8 cellular contexts compared by ENCODE assay signal in genomic region chr5:141558150-141558549, GRCh38.
DNase-seq lines count a peak whose midpoint lies in the region; ATAC-seq, FAIRE-seq and TF ChIP-seq lines count a peak whose summit lies in the region.

No MANE protein-coding gene starts in this region.

- intact Hi-C loops in kidney (cut with DNase I), result no loop called here

- H3K9ac ChIP-seq in kidney (ENCODE audit: low read length in 2 of 2), result peak overlapping the region in 1 of 2 donors; percentile 42

- no peak overlapping the region for H3K4me3 Mint-ChIP-seq in activated naive CD8-positive, alpha-beta T cell
- no peak overlapping the region for H3K4me3 Mint-ChIP-seq in activated naive CD8-positive, alpha-beta T cell treated with anti-CD3 and anti-CD28 coated beads, Interleukin-2, amount 50 U/mL, for 24 hours
- H3K4me3 Mint-ChIP-seq in activated naive CD8-positive, alpha-beta T cell treated with anti-CD3 and anti-CD28 coated beads for 36 hours, result no peak overlapping the region
- peak overlapping the region; percentile 82 for H3K4me3 Mint-ChIP-seq in type B pancreatic cell

- H3K27me3 Mint-ChIP-seq in activated naive CD8-positive, alpha-beta T cell, result no peaks in the 10 kb centered on the region
- no peaks in the 10 kb centered on the region for H3K27me3 Mint-ChIP-seq in activated naive CD8-positive, alpha-beta T cell treated with anti-CD3 and anti-CD28 coated beads, Interleukin-2, amount 50 U/mL, for 24 hours
- H3K27me3 Mint-ChIP-seq in activated naive CD8-positive, alpha-beta T cell treated with anti-CD3 and anti-CD28 coated beads for 36 hours, result no peaks in the 10 kb centered on the region
- H3K27me3 Mint-ChIP-seq in type B pancreatic cell, result no peaks in the 10 kb centered on the region

- no peak for ATAC-seq in activated naive CD8-positive, alpha-beta T cell treated with anti-CD3 and anti-CD28 coated beads, Interleukin-2, amount 50 U/mL, for 24 hours
- ATAC-seq in GM19397 (IDR thresholded peaks at IDR 0.05; ENCODE audit: unreplicated experiment), result no peak

- H3K4me1 ChIP-seq in kidney (ENCODE audit: control insufficient read depth in 1 of 2, insufficient read depth in 1 of 2, low read depth in 1 of 2, low read length in 2 of 2), result peaks cover 5 to 6% of the 10 kb centered on the region in 2 donors

- H3K27ac Mint-ChIP-seq in activated naive CD8-positive, alpha-beta T cell, result peak overlapping the region; percentile 18
- no peak overlapping the region for H3K27ac Mint-ChIP-seq in activated naive CD8-positive, alpha-beta T cell treated with anti-CD3 and anti-CD28 coated beads, Interleukin-2, amount 50 U/mL, for 24 hours
- H3K27ac Mint-ChIP-seq in activated naive CD8-positive, alpha-beta T cell treated with anti-CD3 and anti-CD28 coated beads for 36 hours, result peak overlapping the region; percentile 31
- H3K27ac Mint-ChIP-seq in type B pancreatic cell, result peak overlapping the region; percentile 99

- peaks cover 26% of the 10 kb centered on the region for H3K4me1 Mint-ChIP-seq in activated naive CD8-positive, alpha-beta T cell (ENCODE audit: low read depth)
- peaks cover 15% of the 10 kb centered on the region for H3K4me1 Mint-ChIP-seq in activated naive CD8-positive, alpha-beta T cell treated with anti-CD3 and anti-CD28 coated beads, Interleukin-2, amount 50 U/mL, for 24 hours
- H3K4me1 Mint-ChIP-seq in activated naive CD8-positive, alpha-beta T cell treated with anti-CD3 and anti-CD28 coated beads for 36 hours, result peaks cover 18% of the 10 kb centered on the region
- H3K4me1 Mint-ChIP-seq in type B pancreatic cell (ENCODE audit: unreplicated experiment), result peaks cover 26% of the 10 kb centered on the region

- H3K27ac ChIP-seq in kidney (ENCODE audit: low read depth in 2 of 2, low read length in 2 of 2), result peak overlapping the region; percentile 77 to 79

- H3K36me3 ChIP-seq in kidney (ENCODE audit: control insufficient read depth in 1 of 2, insufficient read depth in 2 of 2, low read length in 2 of 2), result peaks cover 0 to 3% of the 10 kb centered on the region in 2 donors

- H3K9me3 Mint-ChIP-seq in activated naive CD8-positive, alpha-beta T cell (ENCODE audit: low read depth), result no peaks in the 10 kb centered on the region
- H3K9me3 Mint-ChIP-seq in activated naive CD8-positive, alpha-beta T cell treated with anti-CD3 and anti-CD28 coated beads, Interleukin-2, amount 50 U/mL, for 24 hours, result no peaks in the 10 kb centered on the region
- H3K9me3 Mint-ChIP-seq in activated naive CD8-positive, alpha-beta T cell treated with anti-CD3 and anti-CD28 coated beads for 36 hours, result no peaks in the 10 kb centered on the region
- H3K9me3 Mint-ChIP-seq in type B pancreatic cell, result peaks cover 7% of the 10 kb centered on the region

- H3K4me3 ChIP-seq in kidney (ENCODE audit: low read length in 2 of 2), result peak overlapping the region in 1 of 2 donors; percentile 58

- TF ChIP-seq CTCF in kidney (IDR thresholded peaks at IDR 0.05; ENCODE audit: borderline replicate concordance, extremely low read depth, insufficient read depth) (no peak), type B pancreatic cell (conservative IDR thresholded peaks at IDR 0.05) (peak; percentile 57)

- peaks cover 9% of the 10 kb centered on the region for H3K36me3 Mint-ChIP-seq in activated naive CD8-positive, alpha-beta T cell
- H3K36me3 Mint-ChIP-seq in activated naive CD8-positive, alpha-beta T cell treated with anti-CD3 and anti-CD28 coated beads, Interleukin-2, amount 50 U/mL, for 24 hours (ENCODE audit: low read depth), result peaks cover 58% of the 10 kb centered on the region
- peaks cover 36% of the 10 kb centered on the region for H3K36me3 Mint-ChIP-seq in activated naive CD8-positive, alpha-beta T cell treated with anti-CD3 and anti-CD28 coated beads for 36 hours
- H3K36me3 Mint-ChIP-seq in type B pancreatic cell, result peaks cover 52% of the 10 kb centered on the region

- FAIRE-seq in kidney (lab: Jason Lieb, UNC), result no peak

- H3K9me3 ChIP-seq in kidney (ENCODE audit: control insufficient read depth in 1 of 2, low read length in 2 of 2), result no peaks in the 10 kb centered on the region

- DNase-seq in activated naive CD8-positive, alpha-beta T cell treated with anti-CD3 and anti-CD28 coated beads, Interleukin-2, amount 50 U/mL, for 24 hours, result no peak
- DNase-seq in activated naive CD8-positive, alpha-beta T cell treated with anti-CD3 and anti-CD28 coated beads for 36 hours, result no peak
- DNase-seq in kidney (no peak), type B pancreatic cell (ENCODE audit: extremely low spot score, unreplicated experiment) (no peak), HCEC 1CT (no peak), NCI-H345 (lab: John Stamatoyannopoulos, UW) (no peak)
